Comparison of ENCODE assay signal across 24 cellular contexts in the genomic region with DNA sequence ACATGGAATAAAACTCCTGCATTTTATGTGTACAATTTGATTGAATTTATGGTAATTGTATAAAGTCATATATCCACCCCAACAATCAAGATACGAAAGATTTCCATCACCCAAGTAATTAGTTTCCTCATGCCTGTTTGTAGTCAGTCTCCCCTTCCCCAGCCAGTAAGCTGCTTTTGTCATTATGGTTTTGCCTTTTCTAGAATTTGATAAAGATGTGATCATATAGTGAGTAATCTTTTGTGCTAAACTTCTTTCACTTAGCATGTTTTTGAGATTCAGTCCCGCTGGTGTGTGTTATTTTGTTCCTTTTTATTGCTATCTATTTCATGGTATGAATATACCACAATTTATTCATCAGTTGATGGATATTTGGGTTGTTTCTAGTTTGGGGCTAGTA. TPM values are rescaled to one million over a fixed set of nuclear protein-coding genes. Genes with fewer than 3 reads are reported as not detected.
A peak's percentile ranks its signal among the peaks of the same experiment; 100 is the strongest.
DNase-seq lines count a peak whose midpoint lies in the region; ATAC-seq and TF ChIP-seq lines count a peak whose summit lies in the region.
"Had no signal": no experiment of that assay in that cellular context is flagged by ENCODE, and none has a peak within 500 bp of the region (broad histone marks: within the 10 kb centered on the region; RNA-seq: fewer than 3 reads in every experiment).

No MANE protein-coding gene starts in this region.

- no peak overlapping the region for H3K18ac ChIP-seq in mesendoderm (ENCODE audit: low read length)
- H3K18ac ChIP-seq in mesenchymal stem cell (ENCODE audit: low read depth in 1 of 2, low read length in 2 of 2) = no peak overlapping the region

- no peak for DNase-seq in activated CD4-positive, CD25-positive, alpha-beta regulatory T cell treated with anti-CD3 and anti-CD28 coated beads, Interleukin-2, amount 50 U/mL, for 72 hours
- DNase-seq in CD4-positive, CD25-positive, alpha-beta regulatory T cell = no peak
- DNase-seq in natural killer cell = no peak
- no peak for DNase-seq in mesendoderm
- DNase-seq in mesenchymal stem cell = no peak
- DNase-seq: DMS 273 treated with DMSO at 0.1 percent for 48 hours; EL; foreskin keratinocyte; IMR-90; NCI-H146; stimulated activated CD4-positive, alpha-beta T cell treated with anti-CD3 and anti-CD28 coated beads, Interleukin-4, amount 100 ng/mL, for 24 hours had no signal

- H3K27ac ChIP-seq in CD4-positive, CD25-positive, alpha-beta regulatory T cell (ENCODE audit: insufficient read depth, low read length, poor library complexity, severe bottlenecking) = no peak overlapping the region
- H3K27ac ChIP-seq in mesendoderm (ENCODE audit: low read depth, low read length) (no peak overlapping the region), mesenchymal stem cell (ENCODE audit: low read length, poor library complexity, severe bottlenecking) (no peak overlapping the region)
- H3K27ac ChIP-seq: 22Rv1, cardiac muscle cell, coronary artery, esophagus muscularis mucosa, foreskin keratinocyte, SK-N-MC, thoracic aorta had no signal

- H4K91ac ChIP-seq in mesenchymal stem cell (ENCODE audit: low read length) = no peak overlapping the region

- peak overlapping the region; percentile 4 to 49 (median 14) for H3K4me3 Mint-ChIP-seq in CD4-positive, CD25-positive, alpha-beta regulatory T cell
- peak overlapping the region; percentile 27 for H3K4me3 Mint-ChIP-seq in activated naive CD8-positive, alpha-beta T cell
- H3K4me3 Mint-ChIP-seq in natural killer cell = no peak overlapping the region
- H3K4me3 Mint-ChIP-seq: stimulated activated memory B cell treated with anti-CD40 and anti-IgM and Interleukin-4, amounts not matched to agents 10 μg/mL and 1 μg/mL and 100 μg/mL, for 72 hours had no signal

- H3K56ac ChIP-seq in mesendoderm (ENCODE audit: low read length) = no peak overlapping the region

- H2BK15ac ChIP-seq in mesendoderm (replicated peaks; ENCODE audit: low read depth) (no peak overlapping the region), mesenchymal stem cell (ENCODE audit: low read depth, poor library complexity, severe bottlenecking) (no peak overlapping the region)

- peaks cover 34% of the 10 kb centered on the region for H3K36me3 ChIP-seq in CD4-positive, CD25-positive, alpha-beta regulatory T cell (ENCODE audit: control insufficient read depth, insufficient read depth, low read length)
- no peaks in the 10 kb centered on the region for H3K36me3 ChIP-seq in mesendoderm (ENCODE audit: control insufficient read depth, insufficient read depth, low read length)
- H3K36me3 ChIP-seq in mesenchymal stem cell (ENCODE audit: control insufficient read depth in 1 of 2, insufficient read depth in 2 of 2, low read depth in 1 of 2, low read length in 2 of 2) = peaks cover 3 to 23% of the 10 kb centered on the region in 2 experiments

- H3K4ac ChIP-seq in mesendoderm (ENCODE audit: low read depth, low read length) (no peak overlapping the region), mesenchymal stem cell (ENCODE audit: low read depth in 1 of 2, low read length in 2 of 2) (no peak overlapping the region)

- peak overlapping the region; percentile 34 for H3K4me3 ChIP-seq in CD4-positive, CD25-positive, alpha-beta regulatory T cell (ENCODE audit: low read depth, low read length)
- H3K4me3 ChIP-seq in mesendoderm (ENCODE audit: low read length) = no peak overlapping the region
- H3K4me3 ChIP-seq in mesenchymal stem cell (ENCODE audit: insufficient read depth in 1 of 2, low read depth in 1 of 2, low read length in 2 of 2) = no peak overlapping the region
- H3K4me3 ChIP-seq: ascending aorta, cardiac muscle cell, coronary artery, esophagus muscularis mucosa, lung, SK-N-MC, thoracic aorta had no signal

- no peaks in the 10 kb centered on the region for H3K9me3 ChIP-seq in CD4-positive, CD25-positive, alpha-beta regulatory T cell (ENCODE audit: control insufficient read depth in 2 of 2, low read length in 2 of 2)
- no peaks in the 10 kb centered on the region for H3K9me3 ChIP-seq in mesenchymal stem cell (ENCODE audit: control insufficient read depth, low read length)
- H3K9me3 ChIP-seq: ascending aorta, esophagus muscularis mucosa, thoracic aorta had no signal

- no peak overlapping the region for H2BK5ac ChIP-seq in mesendoderm (ENCODE audit: low read length)
- H2BK5ac ChIP-seq in mesenchymal stem cell (ENCODE audit: low read depth, low read length, poor library complexity, severe bottlenecking) = no peak overlapping the region

- H3K4me1 Mint-ChIP-seq in CD4-positive, CD25-positive, alpha-beta regulatory T cell = peaks cover 42 to 86% (median 61%) of the 10 kb centered on the region in 4 donors
- peaks cover 77% of the 10 kb centered on the region for H3K4me1 Mint-ChIP-seq in activated naive CD8-positive, alpha-beta T cell (ENCODE audit: low read depth)
- H3K4me1 Mint-ChIP-seq in natural killer cell = peaks cover 59 to 63% of the 10 kb centered on the region in 2 donors

- peak; percentile 94 to 98 for ATAC-seq in activated CD4-positive, CD25-positive, alpha-beta regulatory T cell treated with anti-CD3 and anti-CD28 coated beads, Interleukin-2, amount 50 U/mL, for 24 hours
- no peak for ATAC-seq in CD4-positive, CD25-positive, alpha-beta regulatory T cell (ENCODE audit: low read depth in 2 of 2)
- ATAC-seq in natural killer cell (no peak), HG03432 (IDR thresholded peaks at IDR 0.05; ENCODE audit: unreplicated experiment) (no peak)
- ATAC-seq: foreskin keratinocyte; sciatic nerve; stimulated activated memory B cell treated with anti-CD40 and anti-IgM and Interleukin-4, amounts not matched to agents 10 μg/mL and 1 μg/mL and 100 μg/mL, for 72 hours had no signal

- H3K4me1 ChIP-seq in CD4-positive, CD25-positive, alpha-beta regulatory T cell (ENCODE audit: control insufficient read depth, insufficient read depth, low read length, poor library complexity, severe bottlenecking) = peaks cover 45% of the 10 kb centered on the region
- H3K4me1 ChIP-seq in mesendoderm (ENCODE audit: control insufficient read depth, low read depth, low read length) (no peaks in the 10 kb centered on the region), mesenchymal stem cell (ENCODE audit: control insufficient read depth, insufficient read depth, low read depth, low read length) (no peaks in the 10 kb centered on the region)
- H3K4me1 ChIP-seq: foreskin keratinocyte had no signal

- no peak overlapping the region for H2AFZ ChIP-seq in mesenchymal stem cell (ENCODE audit: low read depth, low read length)

- no peaks in the 10 kb centered on the region for H3K27me3 Mint-ChIP-seq in CD4-positive, CD25-positive, alpha-beta regulatory T cell
- no peaks in the 10 kb centered on the region for H3K27me3 Mint-ChIP-seq in activated naive CD8-positive, alpha-beta T cell
- H3K27me3 Mint-ChIP-seq in natural killer cell (ENCODE audit: low read depth in 2 of 2) = no peaks in the 10 kb centered on the region
- H3K27me3 Mint-ChIP-seq: stimulated activated memory B cell treated with anti-CD40 and anti-IgM and Interleukin-4, amounts not matched to agents 10 μg/mL and 1 μg/mL and 100 μg/mL, for 72 hours had no signal

- H3K79me2 ChIP-seq in mesendoderm (ENCODE audit: control insufficient read depth, insufficient read depth, low read length) = peaks cover 14% of the 10 kb centered on the region

- H2BK120ac ChIP-seq in mesendoderm (ENCODE audit: low read depth, low read length) (no peak overlapping the region), mesenchymal stem cell (ENCODE audit: low read depth, low read length) (no peak overlapping the region)

- H2AK5ac ChIP-seq in mesendoderm (ENCODE audit: low read length) = no peak overlapping the region
- H2AK5ac ChIP-seq in mesenchymal stem cell (ENCODE audit: low read length, severe bottlenecking) = no peak overlapping the region

- peaks cover 17% of the 10 kb centered on the region for H3K36me3 Mint-ChIP-seq in CD4-positive, CD25-positive, alpha-beta regulatory T cell
- H3K36me3 Mint-ChIP-seq in activated naive CD8-positive, alpha-beta T cell = peaks cover 9% of the 10 kb centered on the region
- H3K36me3 Mint-ChIP-seq in natural killer cell = no peaks in the 10 kb centered on the region

- H3K27ac Mint-ChIP-seq in CD4-positive, CD25-positive, alpha-beta regulatory T cell = peak overlapping the region in 2 of 3 donors; percentile 9 to 78
- peak overlapping the region; percentile 77 for H3K27ac Mint-ChIP-seq in activated naive CD8-positive, alpha-beta T cell
- peak overlapping the region; percentile 13 to 25 for H3K27ac Mint-ChIP-seq in natural killer cell
- H3K27ac Mint-ChIP-seq: stimulated activated memory B cell treated with anti-CD40 and anti-IgM and Interleukin-4, amounts not matched to agents 10 μg/mL and 1 μg/mL and 100 μg/mL, for 72 hours had no signal

- intact Hi-C loops in natural killer cell (cut with micrococcal nuclease) = no loop called here

- no peaks in the 10 kb centered on the region for H3K9me3 Mint-ChIP-seq in CD4-positive, CD25-positive, alpha-beta regulatory T cell
- no peaks in the 10 kb centered on the region for H3K9me3 Mint-ChIP-seq in activated naive CD8-positive, alpha-beta T cell (ENCODE audit: low read depth)
- H3K9me3 Mint-ChIP-seq in natural killer cell = no peaks in the 10 kb centered on the region
- H3K9me3 Mint-ChIP-seq: stimulated activated memory B cell treated with anti-CD40 and anti-IgM and Interleukin-4, amounts not matched to agents 10 μg/mL and 1 μg/mL and 100 μg/mL, for 72 hours had no signal

- H3K4me2 ChIP-seq in mesendoderm (ENCODE audit: low read length) (no peak overlapping the region), mesenchymal stem cell (ENCODE audit: low read length, poor library complexity, severe bottlenecking) (no peak overlapping the region)

- H3K23ac ChIP-seq in mesendoderm (ENCODE audit: low read length) (no peak overlapping the region), mesenchymal stem cell (ENCODE audit: low read length in 2 of 2) (no peak overlapping the region)

- H4K8ac ChIP-seq in mesendoderm (ENCODE audit: low read depth, low read length) = no peak overlapping the region
- H4K8ac ChIP-seq in mesenchymal stem cell (ENCODE audit: low read length) = no peak overlapping the region

- H3K14ac ChIP-seq in mesenchymal stem cell (ENCODE audit: low read length in 2 of 2) = no peak overlapping the region

- H3K9ac ChIP-seq in mesendoderm (ENCODE audit: low read length) (no peak overlapping the region), mesenchymal stem cell (ENCODE audit: low read length) (no peak overlapping the region)

- no peak overlapping the region for H4K5ac ChIP-seq in mesendoderm (ENCODE audit: low read length)

- no peak for TF ChIP-seq CTCF in natural killer cell (IDR thresholded peaks at IDR 0.05)

- H3K79me1 ChIP-seq in mesendoderm (ENCODE audit: low read length) (peaks cover 3% of the 10 kb centered on the region), mesenchymal stem cell (replicated peaks; ENCODE audit: low read length, poor library complexity, severe bottlenecking) (peaks cover 9% of the 10 kb centered on the region)

- H3K27me3 ChIP-seq in CD4-positive, CD25-positive, alpha-beta regulatory T cell (ENCODE audit: control insufficient read depth, insufficient read depth, low read length) = no peaks in the 10 kb centered on the region
- H3K27me3 ChIP-seq in mesendoderm (ENCODE audit: insufficient read depth, low read length, poor library complexity) (no peaks in the 10 kb centered on the region), mesenchymal stem cell (ENCODE audit: control insufficient read depth in 1 of 2, insufficient read depth in 1 of 2, low read length in 2 of 2) (no peaks in the 10 kb centered on the region)
- H3K27me3 ChIP-seq: ascending aorta, cardiac muscle cell, esophagus muscularis mucosa, foreskin keratinocyte had no signal

- H2BK12ac ChIP-seq in mesenchymal stem cell (ENCODE audit: low read length in 2 of 2) = no peak overlapping the region

- no CpG with 5 or more reads among the region's 2 CpGs for WGBS in mesendoderm (ENCODE audit: extremely low coverage, insufficient coverage, low lambda C conversion rate)
- 100% methylated on average over 1 of the region's 2 CpGs for whole genome bisulfite sequencing in mesenchymal stem cell

RNA-seq across cellular contexts. Expression of gene ITM2B, which starts 16.0 kb away (rescaled TPM):
- 324 TPM for total RNA-seq in CD4-positive, CD25-positive, alpha-beta regulatory T cell
- polyA plus RNA-seq in CD4-positive, CD25-positive, alpha-beta regulatory T cell = 1,000 to 10,000 TPM; 1,031 to 1,148 (median 1,078) TPM
- total RNA-seq in natural killer cell = 100 to 1,000 TPM; 305 to 387 (median 309) TPM
- 194 TPM for polyA plus RNA-seq in mesendoderm (2013, experiment 1 of 2)
- 196 TPM for polyA plus RNA-seq in mesendoderm (2013, experiment 2 of 2)
- 356 TPM for polyA plus RNA-seq in mesenchymal stem cell (2013, experiment 1 of 2)
- polyA plus RNA-seq in mesenchymal stem cell (2013, experiment 2 of 2) = 375 TPM

RNA-seq across cellular contexts. Expression of gene RB1, which starts 54.5 kb away (rescaled TPM):
- 23.1 TPM for total RNA-seq in CD4-positive, CD25-positive, alpha-beta regulatory T cell
- 10 to 100 TPM; 18.8 to 24.6 (median 22.9) TPM for polyA plus RNA-seq in CD4-positive, CD25-positive, alpha-beta regulatory T cell
- total RNA-seq in natural killer cell = 10 to 100 TPM; 25.5 to 28.3 (median 26.9) TPM
- 18.6 TPM for polyA plus RNA-seq in mesendoderm (2013, experiment 1 of 2)
- polyA plus RNA-seq in mesendoderm (2013, experiment 2 of 2) = 18.5 TPM
- 23.0 TPM for polyA plus RNA-seq in mesenchymal stem cell (2013, experiment 1 of 2)
- polyA plus RNA-seq in mesenchymal stem cell (2013, experiment 2 of 2) = 23.7 TPM

Comparison
In these comparisons a context has a peak if more than half of its experiments do, and no peak if none do; other contexts are left out.
1. ATAC-seq: peak in activated CD4-positive, CD25-positive, alpha-beta regulatory T cell treated with anti-CD3 and anti-CD28 coated beads, Interleukin-2, amount 50 U/mL, for 24 hours (2 of 2); none in CD4-positive, CD25-positive, alpha-beta regulatory T cell (0 of 2), natural killer cell (0 of 3) and HG03432 (single experiment).
2. H3K27ac Mint-ChIP-seq: peak in every context shown above with its lines; median percentile 77 in activated naive CD8-positive, alpha-beta T cell; 44 in CD4-positive, CD25-positive, alpha-beta regulatory T cell; 19 in natural killer cell.